In genomic region chr5:78574157-78574673, GRCh38 we compare ENCODE assay signal across 13 cellular contexts.
DNase-seq lines count a peak whose midpoint lies in the region; ATAC-seq and TF ChIP-seq lines count a peak whose summit lies in the region.
"Had no signal": no experiment of that assay in that cellular context is flagged by ENCODE, and none has a peak within 500 bp of the region (broad histone marks: within the 10 kb centered on the region; RNA-seq: fewer than 3 reads in every experiment).

No MANE protein-coding gene starts in this region.

- H3K36me3 Mint-ChIP-seq in stimulated activated memory B cell treated with anti-CD40 and anti-IgM and Interleukin-4, amounts not matched to agents 10 μg/mL and 1 μg/mL and 100 μg/mL, for 72 hours: no peaks in the 10 kb centered on the region
- no peaks in the 10 kb centered on the region for H3K36me3 Mint-ChIP-seq in activated T-cell treated with anti-CD3 and anti-CD28 coated beads, Interleukin-2, amount 50 U/mL, for 4 hours (ENCODE audit: insufficient read depth)
- H3K36me3 Mint-ChIP-seq in T-helper 2 cell treated with Interferon-gamma antibody and Interleukin-4, amounts not matched to agents 5 μg/mL and 100 μg/mL, for 36 hours (ENCODE audit: low read depth): no peaks in the 10 kb centered on the region

- no peaks in the 10 kb centered on the region for H3K27me3 Mint-ChIP-seq in stimulated activated memory B cell treated with anti-CD40 and anti-IgM and Interleukin-4, amounts not matched to agents 10 μg/mL and 1 μg/mL and 100 μg/mL, for 72 hours
- no peaks in the 10 kb centered on the region for H3K27me3 Mint-ChIP-seq in activated T-cell treated with anti-CD3 and anti-CD28 coated beads, Interleukin-2, amount 50 U/mL, for 4 hours (ENCODE audit: low read depth)
- H3K27me3 Mint-ChIP-seq in T-helper 2 cell treated with Interferon-gamma antibody and Interleukin-4, amounts not matched to agents 5 μg/mL and 100 μg/mL, for 36 hours (ENCODE audit: low read depth): peaks cover 14% of the 10 kb centered on the region

- intact Hi-C loops in left ventricle myocardium inferior (cut with micrococcal nuclease): no loop called here

- TF ChIP-seq CTCF in left ventricle myocardium inferior (IDR thresholded peaks at IDR 0.05; ENCODE audit: borderline replicate concordance): no peak

- no peaks in the 10 kb centered on the region for H3K9me3 Mint-ChIP-seq in stimulated activated memory B cell treated with anti-CD40 and anti-IgM and Interleukin-4, amounts not matched to agents 10 μg/mL and 1 μg/mL and 100 μg/mL, for 72 hours
- H3K9me3 Mint-ChIP-seq in activated T-cell treated with anti-CD3 and anti-CD28 coated beads, Interleukin-2, amount 50 U/mL, for 4 hours: no peaks in the 10 kb centered on the region
- H3K9me3 Mint-ChIP-seq in T-helper 2 cell treated with Interferon-gamma antibody and Interleukin-4, amounts not matched to agents 5 μg/mL and 100 μg/mL, for 36 hours: no peaks in the 10 kb centered on the region
- H3K9me3 Mint-ChIP-seq: central memory CD8-positive, alpha-beta T cell had no signal

- DNase-seq in RPMI8226: peak; percentile 42
- no peak for DNase-seq in left ventricle myocardium inferior
- DNase-seq in activated T-cell treated with anti-CD3 and anti-CD28 coated beads, Interleukin-2, amount 50 U/mL, for 4 hours: no peak
- DNase-seq in DMS53 (lab: John Stamatoyannopoulos, UW): no peak
- no peak for DNase-seq in HPDE6-E6E7 (ENCODE audit: extremely low spot score)
- DNase-seq in T-helper 2 cell treated with Interferon-gamma antibody and Interleukin-4, amounts not matched to agents 5 μg/mL and 100 μg/mL, for 36 hours (ENCODE audit: low spot score): no peak
- DNase-seq: DMS79 treated with DMSO at 0.1 percent for 48 hours, NCI-H187 treated with DMSO at 0.1 percent for 48 hours, pancreas, SJCRH30 had no signal

- peak; percentile 39 for ATAC-seq in GM19395 (IDR thresholded peaks at IDR 0.05; ENCODE audit: unreplicated experiment)
- ATAC-seq in stimulated activated memory B cell treated with anti-CD40 and anti-IgM and Interleukin-4, amounts not matched to agents 10 μg/mL and 1 μg/mL and 100 μg/mL, for 72 hours: peak; percentile 88
- no peak for ATAC-seq in activated T-cell treated with anti-CD3 and anti-CD28 coated beads, Interleukin-2, amount 50 U/mL, for 4 hours

- H3K4me1 Mint-ChIP-seq in stimulated activated memory B cell treated with anti-CD40 and anti-IgM and Interleukin-4, amounts not matched to agents 10 μg/mL and 1 μg/mL and 100 μg/mL, for 72 hours: peaks cover 43% of the 10 kb centered on the region
- no peaks in the 10 kb centered on the region for H3K4me1 Mint-ChIP-seq in activated T-cell treated with anti-CD3 and anti-CD28 coated beads, Interleukin-2, amount 50 U/mL, for 4 hours (ENCODE audit: low read depth)
- H3K4me1 Mint-ChIP-seq in T-helper 2 cell treated with Interferon-gamma antibody and Interleukin-4, amounts not matched to agents 5 μg/mL and 100 μg/mL, for 36 hours (ENCODE audit: low read depth): no peaks in the 10 kb centered on the region
- H3K4me1 Mint-ChIP-seq: central memory CD8-positive, alpha-beta T cell had no signal

- peak overlapping the region; percentile 21 for H3K27ac ChIP-seq in left ventricle myocardium inferior (replicated peaks)
- H3K27ac ChIP-seq: pancreas, SJCRH30 had no signal

- no peaks in the 10 kb centered on the region for H3K36me3 ChIP-seq in left ventricle myocardium inferior
- H3K36me3 ChIP-seq: pancreas had no signal

- H3K4me3 ChIP-seq in left ventricle myocardium inferior: no peak overlapping the region
- H3K4me3 ChIP-seq: pancreas, SJCRH30 had no signal

- peaks cover 58% of the 10 kb centered on the region for H3K4me1 ChIP-seq in left ventricle myocardium inferior

- no peaks in the 10 kb centered on the region for H3K27me3 ChIP-seq in left ventricle myocardium inferior (ENCODE audit: low read depth)
- H3K27me3 ChIP-seq: pancreas, SJCRH30 had no signal

- peak overlapping the region; percentile 82 for H3K27ac Mint-ChIP-seq in stimulated activated memory B cell treated with anti-CD40 and anti-IgM and Interleukin-4, amounts not matched to agents 10 μg/mL and 1 μg/mL and 100 μg/mL, for 72 hours
- no peak overlapping the region for H3K27ac Mint-ChIP-seq in T-helper 2 cell treated with Interferon-gamma antibody and Interleukin-4, amounts not matched to agents 5 μg/mL and 100 μg/mL, for 36 hours

- no peak overlapping the region for H3K4me3 Mint-ChIP-seq in stimulated activated memory B cell treated with anti-CD40 and anti-IgM and Interleukin-4, amounts not matched to agents 10 μg/mL and 1 μg/mL and 100 μg/mL, for 72 hours
- H3K4me3 Mint-ChIP-seq in activated T-cell treated with anti-CD3 and anti-CD28 coated beads, Interleukin-2, amount 50 U/mL, for 4 hours: no peak overlapping the region
- H3K4me3 Mint-ChIP-seq in T-helper 2 cell treated with Interferon-gamma antibody and Interleukin-4, amounts not matched to agents 5 μg/mL and 100 μg/mL, for 36 hours: no peak overlapping the region
- H3K4me3 Mint-ChIP-seq: central memory CD8-positive, alpha-beta T cell had no signal

- no peaks in the 10 kb centered on the region for H3K9me3 ChIP-seq in left ventricle myocardium inferior (replicated peaks)
- H3K9me3 ChIP-seq: pancreas, SJCRH30 had no signal

Comparison
In these comparisons a context has a peak if more than half of its experiments do, and no peak if none do; other contexts are left out.
1. ATAC-seq: peak in GM19395 (single experiment) and stimulated activated memory B cell treated with anti-CD40 and anti-IgM and Interleukin-4, amounts not matched to agents 10 μg/mL and 1 μg/mL and 100 μg/mL, for 72 hours (single experiment); none in activated T-cell treated with anti-CD3 and anti-CD28 coated beads, Interleukin-2, amount 50 U/mL, for 4 hours (0 of 2).